In genomic region chr9:19441730-19442129, GRCh38 we compare ENCODE assay signal across 10 cellular contexts. TPM values are rescaled to one million over a fixed set of nuclear protein-coding genes. Genes with fewer than 3 reads are reported as not detected.
A peak's percentile ranks its signal among the peaks of the same experiment; 100 is the strongest.
DNase-seq lines count a peak whose midpoint lies in the region; ATAC-seq, FAIRE-seq and TF ChIP-seq lines count a peak whose summit lies in the region.
"Had no signal": no experiment of that assay in that cellular context is flagged by ENCODE, and none has a peak within 500 bp of the region (broad histone marks: within the 10 kb centered on the region; RNA-seq: fewer than 3 reads in every experiment).

No MANE protein-coding gene starts in this region.

- in situ Hi-C loops in HepG2 (cut with HindIII; ENCODE audit: extremely low pct_ligation_motif_present, low pct_unique_long_range_greater_than_20kb): no loop called here

- H3K4me2 ChIP-seq in HepG2 (ENCODE audit: low read depth, low read length): no peak overlapping the region

- 16% methylated on average over 3 of the region's 4 CpGs for WGBS in right lobe of liver (ENCODE audit: insufficient coverage, low coverage, low lambda C conversion rate, missing lambda C conversion rate)
- WGBS in HepG2 (ENCODE audit: low lambda C conversion rate): 81% methylated on average over 4 of the region's 4 CpGs
- 49 to 62% (median 56%) methylated on average over 4 of the region's 4 CpGs for WGBS in adrenal gland, 4 donors
- 50 to 68% methylated on average over 4 of the region's 4 CpGs for WGBS in body of pancreas, 2 donors

- peak overlapping the region; percentile 57 for H3K4me3 Mint-ChIP-seq in activated CD4-positive, alpha-beta memory T cell treated with anti-CD3 and anti-CD28 coated beads, Interleukin-2, amount 10 ng/mL, durations not matched to agents 7 days and 5 days

- TF ChIP-seq CTCF in right lobe of liver (IDR thresholded peaks at IDR 0.05) (no peak), HepG2 (CRISPR knock-in tag; IDR thresholded peaks at IDR 0.05) (no peak), adrenal gland (IDR thresholded peaks at IDR 0.05) (no peak), body of pancreas (IDR thresholded peaks at IDR 0.05) (no peak)

- DNase-seq in right lobe of liver (no peak), HepG2 (ENCODE audit: low spot score) (no peak), adrenal gland (no peak), body of pancreas (no peak), middle frontal gyrus (ENCODE audit: extremely low spot score, low spot score) (no peak), left ventricle myocardium superior (no peak)
- DNase-seq in activated CD4-positive, alpha-beta memory T cell treated with anti-CD3 and anti-CD28 coated beads, Interleukin-2, amount 10 ng/mL, durations not matched to agents 7 days and 5 days: no peak
- DNase-seq: ovary had no signal

- H2AFZ ChIP-seq in HepG2 (ENCODE audit: low read length): no peak overlapping the region

- TF ChIP-seq POLR2A in right lobe of liver (IDR thresholded peaks at IDR 0.05): no peak
- no peak for TF ChIP-seq POLR2A in HepG2 (IDR thresholded peaks at IDR 0.05; ENCODE audit: insufficient read depth in 1 of 2, low read depth in 2 of 2, low read length in 2 of 2)
- TF ChIP-seq POLR2A in adrenal gland (IDR thresholded peaks at IDR 0.05): no peak
- no peak for TF ChIP-seq POLR2A in body of pancreas (IDR thresholded peaks at IDR 0.05)

- no peak overlapping the region for H3K4me3 ChIP-seq in right lobe of liver
- no peak overlapping the region for H3K4me3 ChIP-seq in HepG2 (replicated peaks in 1 of 3; ENCODE audit: insufficient read depth in 1 of 3, low read depth in 2 of 3, low read length in 3 of 3)
- peak overlapping the region in 1 of 4 donors; percentile 20 for H3K4me3 ChIP-seq in adrenal gland
- H3K4me3 ChIP-seq in body of pancreas: no peak overlapping the region
- H3K4me3 ChIP-seq: ovary, suprapubic skin had no signal

- H3K4me1 ChIP-seq in right lobe of liver: no peaks in the 10 kb centered on the region
- H3K4me1 ChIP-seq in HepG2 (ENCODE audit: insufficient read depth, low read length): no peaks in the 10 kb centered on the region
- peaks cover 4 to 8% of the 10 kb centered on the region in 2 donors for H3K4me1 ChIP-seq in adrenal gland (replicated peaks in 1 of 2)
- no peaks in the 10 kb centered on the region for H3K4me1 ChIP-seq in body of pancreas
- H3K4me1 ChIP-seq: suprapubic skin had no signal

- no peaks in the 10 kb centered on the region for H3K27me3 Mint-ChIP-seq in activated CD4-positive, alpha-beta memory T cell treated with anti-CD3 and anti-CD28 coated beads, Interleukin-2, amount 10 ng/mL, durations not matched to agents 7 days and 5 days

- no peak overlapping the region for H3K9ac ChIP-seq in HepG2 (ENCODE audit: insufficient read depth, low read depth, low read length)

- ATAC-seq in right lobe of liver (peak; percentile 18 to 65 (median 62)), HepG2 (no peak), HG02970 (IDR thresholded peaks at IDR 0.05; ENCODE audit: low FRiP score, unreplicated experiment) (peak; percentile 50), body of pancreas (no peak), left ventricle myocardium superior (no peak)

- no peaks in the 10 kb centered on the region for H3K27me3 ChIP-seq in right lobe of liver
- no peaks in the 10 kb centered on the region for H3K27me3 ChIP-seq in HepG2 (ENCODE audit: control insufficient read depth in 1 of 2, insufficient read depth in 2 of 2, low read length in 2 of 2)
- H3K27me3 ChIP-seq in adrenal gland: no peaks in the 10 kb centered on the region
- H3K27me3 ChIP-seq in body of pancreas: no peaks in the 10 kb centered on the region
- H3K27me3 ChIP-seq: ovary, suprapubic skin had no signal

- TF ChIP-seq EP300 in HepG2 (IDR thresholded peaks at IDR 0.05; ENCODE audit: low read depth in 2 of 2, low read length in 2 of 2): no peak
- no peak for TF ChIP-seq EP300 in HepG2 (CRISPR knock-in tag; IDR thresholded peaks at IDR 0.05; ENCODE audit: borderline replicate concordance)

- peak overlapping the region in 1 of 3 donors; percentile 15 for H3K27ac ChIP-seq in right lobe of liver
- H3K27ac ChIP-seq in HepG2 (ENCODE audit: extremely low read length, insufficient read depth, low read length): no peak overlapping the region
- peak overlapping the region in 2 of 5 donors; percentile 20 to 21 for H3K27ac ChIP-seq in adrenal gland
- no peak overlapping the region for H3K27ac ChIP-seq in body of pancreas
- H3K27ac ChIP-seq: ovary, suprapubic skin had no signal

- TF ChIP-seq RAD21 in HepG2 (CRISPR knock-in tag; IDR thresholded peaks at IDR 0.05): no peak

- H3K36me3 Mint-ChIP-seq in activated CD4-positive, alpha-beta memory T cell treated with anti-CD3 and anti-CD28 coated beads, Interleukin-2, amount 10 ng/mL, durations not matched to agents 7 days and 5 days (ENCODE audit: low read depth): no peaks in the 10 kb centered on the region

- H4K20me1 ChIP-seq in HepG2 (ENCODE audit: insufficient read depth, low read length): no peaks in the 10 kb centered on the region

- no peak for FAIRE-seq in HepG2 (lab: Jason Lieb, UNC)

- intact Hi-C loops in right lobe of liver (cut with DNase I): no loop called here
- intact Hi-C loops in HepG2 (cut with micrococcal nuclease; ENCODE audit: unreplicated experiment): loop anchor here (10.0 kb wide), 1 partner anchor 597 kb away; no protein-coding TSS in a partner anchor
- intact Hi-C loops in adrenal gland (cut with DNase I): no loop called here
- intact Hi-C loops in body of pancreas (cut with DNase I): no loop called here
- intact Hi-C loops in left ventricle myocardium superior (cut with micrococcal nuclease): no loop called here

- H3K36me3 ChIP-seq in right lobe of liver: no peaks in the 10 kb centered on the region
- H3K36me3 ChIP-seq in HepG2 (replicated peaks in 1 of 2; ENCODE audit: control insufficient read depth in 1 of 2, insufficient read depth in 2 of 2, low read length in 2 of 2): no peaks in the 10 kb centered on the region
- H3K36me3 ChIP-seq in adrenal gland (replicated peaks in 1 of 2): peaks cover 0 to 13% of the 10 kb centered on the region in 2 donors
- H3K36me3 ChIP-seq in body of pancreas (replicated peaks in 1 of 2; ENCODE audit: insufficient read depth in 1 of 2, low read depth in 2 of 2): no peaks in the 10 kb centered on the region
- H3K36me3 ChIP-seq: ovary had no signal

- H3K9me3 ChIP-seq in right lobe of liver (no peaks in the 10 kb centered on the region), HepG2 (ENCODE audit: low read length) (no peaks in the 10 kb centered on the region), adrenal gland (replicated peaks in 1 of 3) (no peaks in the 10 kb centered on the region), body of pancreas (no peaks in the 10 kb centered on the region)
- H3K9me3 ChIP-seq: ovary, suprapubic skin had no signal

- no peaks in the 10 kb centered on the region for H3K9me3 Mint-ChIP-seq in activated CD4-positive, alpha-beta memory T cell treated with anti-CD3 and anti-CD28 coated beads, Interleukin-2, amount 10 ng/mL, durations not matched to agents 7 days and 5 days

- peak overlapping the region; percentile 31 for H3K27ac Mint-ChIP-seq in activated CD4-positive, alpha-beta memory T cell treated with anti-CD3 and anti-CD28 coated beads, Interleukin-2, amount 10 ng/mL, durations not matched to agents 7 days and 5 days

- no peaks in the 10 kb centered on the region for H3K79me2 ChIP-seq in HepG2 (ENCODE audit: insufficient read depth, low read length)

- peaks cover 20% of the 10 kb centered on the region for H3K4me1 Mint-ChIP-seq in activated CD4-positive, alpha-beta memory T cell treated with anti-CD3 and anti-CD28 coated beads, Interleukin-2, amount 10 ng/mL, durations not matched to agents 7 days and 5 days

- CTCF ChIA-PET in HepG2 (lab: Yijun Ruan, JAX; ENCODE audit: low intra/inter-chr PET ratio, low total read pairs): no interaction called here
- CTCF ChIA-PET in activated CD4-positive, alpha-beta memory T cell treated with anti-CD3 and anti-CD28 coated beads, Interleukin-2, amount 10 ng/mL, durations not matched to agents 7 days and 5 days (lab: Charles Lee): interaction anchor here (0.5 to 2.2 kb wide), 6 partner anchors 11 to 393 kb away, joined by 3 to 19 read pairs (median 6); partner anchors contain the start of gene RRAGA

- no TSS peak for BruUV-seq in HepG2 (replicated peaks; lab: Mats Ljungman, UMichigan)

- POLR2A ChIA-PET in HepG2 (lab: Yijun Ruan, JAX): no interaction called here
- POLR2A ChIA-PET in activated CD4-positive, alpha-beta memory T cell treated with anti-CD3 and anti-CD28 coated beads, Interleukin-2, amount 10 ng/mL, durations not matched to agents 7 days and 5 days (lab: Charles Lee): interaction anchor here (1.0 to 2.1 kb wide), 2 partner anchors 62 to 66 kb away, joined by 4 to 15 read pairs; partner anchors contain the start of gene RPS6

TF ChIP-seq in HepG2, 621 proteins besides CTCF, POLR2A, EP300 and RAD21 (continues in another document):
- no peak for TF ChIP-seq STAT5B (CRISPR knock-in tag; IDR thresholded peaks at IDR 0.05)

RNA-seq across cellular contexts. Expression of gene ACER2, which starts 32.9 kb away (rescaled TPM):
- total RNA-seq in right lobe of liver (1 to 10 TPM; 1.8 to 9.1 (median 3.7) TPM), HepG2 (2016; rRNA removed; fragmentation: Illumina TruSeq; extraction: Trizol) (2.1 and 3.4 TPM in 2 replicates), adrenal gland (1 to 10 TPM; 3.5 to 10.0 (median 5.9) TPM), body of pancreas (1 to 10 TPM; 5.3 to 8.0 TPM), left ventricle myocardium superior (3.4 TPM)
- total RNA-seq in HepG2 (2016; cell fraction: cytosol; rRNA removed; fragmentation: Illumina TruSeq; extraction: Trizol; ENCODE audit: low read depth): 1.2 and 1.5 TPM in 2 replicates
- total RNA-seq in HepG2 (2016; cell fraction: insoluble cytoplasmic fraction; rRNA removed; fragmentation: Illumina TruSeq; extraction: Trizol): 1.9 and 2.6 TPM in 2 replicates
- 0.93 and 1.0 TPM in 2 replicates for total RNA-seq in HepG2 (2016; cell fraction: membrane; rRNA removed; fragmentation: Illumina TruSeq; extraction: Trizol)
- total RNA-seq in HepG2 (2016; cell fraction: nucleus; rRNA removed; fragmentation: Illumina TruSeq; extraction: Trizol): 3.6 and 3.9 TPM in 2 replicates
- polyA plus RNA-seq in HepG2 (2011; rRNA removed) (1.9 and 2.6 TPM in 2 replicates), adrenal gland (1 to 10 TPM in 1 of 3 donors, under 1 TPM in 2; 0.24 to 1.3 (median 0.80) TPM)
- polyA plus RNA-seq in HepG2 (2011; cell fraction: cytosol; rRNA removed): 1.6 and 2.5 TPM in 2 replicates
- 1.7 and 2.5 TPM in 2 replicates for polyA plus RNA-seq in HepG2 (2011; cell fraction: nucleus; rRNA removed)
- 0.88 and 0.91 TPM in 2 replicates for polyA plus RNA-seq in HepG2 (2012)
- polyA plus RNA-seq in HepG2 (2016; cell fraction: cytosol; fragmentation: Illumina TruSeq; extraction: Trizol; ENCODE audit: low read depth): 0.09 and 0.10 TPM in 2 replicates
- polyA plus RNA-seq in HepG2 (2016; cell fraction: insoluble cytoplasmic fraction; fragmentation: Illumina TruSeq; extraction: Trizol; ENCODE audit: low read depth): 0.88 and 1.1 TPM in 2 replicates
- 0.19 and 0.26 TPM in 2 replicates for polyA plus RNA-seq in HepG2 (2016; cell fraction: membrane; fragmentation: Illumina TruSeq; extraction: Trizol; ENCODE audit: low read depth)
- 4.1 and 4.3 TPM in 2 replicates for polyA plus RNA-seq in HepG2 (2016; cell fraction: nucleus; fragmentation: Illumina TruSeq; extraction: Trizol; ENCODE audit: insufficient read depth, low read depth)
- 10.2 and 11.3 TPM in 2 replicates for polyA minus RNA-seq in HepG2 (2011; rRNA and poly(A)+ RNA removed; ENCODE audit: low replicate concordance)
- polyA minus RNA-seq in HepG2 (2011; cell fraction: cytosol; rRNA and poly(A)+ RNA removed): 3.8 and 6.3 TPM in 2 replicates
- polyA minus RNA-seq in HepG2 (2011; cell fraction: nucleus; rRNA and poly(A)+ RNA removed): 2.7 and 4.1 TPM in 2 replicates
- 1 to 10 TPM; 3.2 to 3.3 TPM for total RNA-seq in activated CD4-positive, alpha-beta memory T cell treated with anti-CD3 and anti-CD28 coated beads, Interleukin-2, amount 10 ng/mL, durations not matched to agents 7 days and 5 days

Comparison
In these comparisons a context has a peak if more than half of its experiments do, and no peak if none do; other contexts are left out.
1. ATAC-seq: peak in right lobe of liver (4 of 4) and HG02970 (single experiment); none in HepG2 (single experiment), body of pancreas (single experiment) and left ventricle myocardium superior (single experiment).